1 cellular context compared by ENCODE assay signal in the genomic region with DNA sequence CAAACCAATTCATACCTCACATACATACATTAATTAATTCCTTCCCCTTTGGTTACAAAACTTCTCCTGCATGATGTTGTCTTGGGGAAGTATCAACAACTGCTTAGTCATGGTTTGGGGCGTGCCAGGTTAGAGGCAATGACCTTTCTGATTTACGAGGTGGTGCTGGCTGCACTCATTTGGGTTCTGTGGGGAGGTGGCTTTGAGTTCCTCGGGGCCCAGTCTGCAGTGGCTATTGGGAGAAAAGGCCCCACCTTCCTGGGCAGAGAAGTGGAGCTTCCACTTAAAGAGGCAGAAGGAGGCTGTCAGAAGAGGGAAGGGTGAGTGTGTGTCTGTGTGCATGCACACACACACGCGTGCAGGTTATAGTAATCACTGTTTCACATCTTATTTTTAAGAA.
TF ChIP-seq lines count a peak whose summit lies in the region.

No MANE protein-coding gene starts in this region.

TF ChIP-seq in HEK293, 187 proteins besides CTCF, POLR2A, EP300 and RAD21 (continued from another document and continues in another):
- TF ChIP-seq, protein P1, sequence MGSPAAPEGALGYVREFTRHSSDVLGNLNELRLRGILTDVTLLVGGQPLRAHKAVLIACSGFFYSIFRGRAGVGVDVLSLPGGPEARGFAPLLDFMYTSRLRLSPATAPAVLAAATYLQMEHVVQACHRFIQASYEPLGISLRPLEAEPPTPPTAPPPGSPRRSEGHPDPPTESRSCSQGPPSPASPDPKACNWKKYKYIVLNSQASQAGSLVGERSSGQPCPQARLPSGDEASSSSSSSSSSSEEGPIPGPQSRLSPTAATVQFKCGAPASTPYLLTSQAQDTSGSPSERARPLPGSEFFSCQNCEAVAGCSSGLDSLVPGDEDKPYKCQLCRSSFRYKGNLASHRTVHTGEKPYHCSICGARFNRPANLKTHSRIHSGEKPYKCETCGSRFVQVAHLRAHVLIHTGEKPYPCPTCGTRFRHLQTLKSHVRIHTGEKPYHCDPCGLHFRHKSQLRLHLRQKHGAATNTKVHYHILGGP (tag by site-specific recombination; IDR thresholded peaks at IDR 0.05), result no peak
- TF ChIP-seq ZNF19 (tag by site-specific recombination; IDR thresholded peaks at IDR 0.05; ENCODE audit: low read depth), result no peak
- 0 out of 2 replicates have a peak, but pooled peaks have one; percentile 26 for TF ChIP-seq ZNF76 (tag by site-specific recombination; IDR thresholded peaks at IDR 0.05; ENCODE audit: borderline replicate concordance, low read depth)
- TF ChIP-seq ZNF23 (tag by site-specific recombination; IDR thresholded peaks at IDR 0.05; ENCODE audit: borderline replicate concordance), result no peak
- peak; percentile 61 for TF ChIP-seq SP2 (tag by site-specific recombination; IDR thresholded peaks at IDR 0.05)
- TF ChIP-seq ZNF561 (tag by site-specific recombination; IDR thresholded peaks at IDR 0.05; ENCODE audit: borderline replicate concordance), result no peak
- TF ChIP-seq, protein P2, sequence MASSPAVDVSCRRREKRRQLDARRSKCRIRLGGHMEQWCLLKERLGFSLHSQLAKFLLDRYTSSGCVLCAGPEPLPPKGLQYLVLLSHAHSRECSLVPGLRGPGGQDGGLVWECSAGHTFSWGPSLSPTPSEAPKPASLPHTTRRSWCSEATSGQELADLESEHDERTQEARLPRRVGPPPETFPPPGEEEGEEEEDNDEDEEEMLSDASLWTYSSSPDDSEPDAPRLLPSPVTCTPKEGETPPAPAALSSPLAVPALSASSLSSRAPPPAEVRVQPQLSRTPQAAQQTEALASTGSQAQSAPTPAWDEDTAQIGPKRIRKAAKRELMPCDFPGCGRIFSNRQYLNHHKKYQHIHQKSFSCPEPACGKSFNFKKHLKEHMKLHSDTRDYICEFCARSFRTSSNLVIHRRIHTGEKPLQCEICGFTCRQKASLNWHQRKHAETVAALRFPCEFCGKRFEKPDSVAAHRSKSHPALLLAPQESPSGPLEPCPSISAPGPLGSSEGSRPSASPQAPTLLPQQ (tag by site-specific recombination; IDR thresholded peaks at IDR 0.05), result peak; percentile 56; the same call in 1 of the 2 replicates
- peak; percentile 28; the same call in 1 of the 2 replicates for TF ChIP-seq ZNF335 (tag by site-specific recombination; conservative IDR thresholded peaks at IDR 0.05)
- TF ChIP-seq EGR2 (tag by site-specific recombination; IDR thresholded peaks at IDR 0.05; ENCODE audit: low read depth), result no peak
- no peak for TF ChIP-seq ZNF48 (tag by site-specific recombination; IDR thresholded peaks at IDR 0.05)
- TF ChIP-seq ZNF404 (tag by site-specific recombination; IDR thresholded peaks at IDR 0.05), result no peak
- TF ChIP-seq, protein P3, sequence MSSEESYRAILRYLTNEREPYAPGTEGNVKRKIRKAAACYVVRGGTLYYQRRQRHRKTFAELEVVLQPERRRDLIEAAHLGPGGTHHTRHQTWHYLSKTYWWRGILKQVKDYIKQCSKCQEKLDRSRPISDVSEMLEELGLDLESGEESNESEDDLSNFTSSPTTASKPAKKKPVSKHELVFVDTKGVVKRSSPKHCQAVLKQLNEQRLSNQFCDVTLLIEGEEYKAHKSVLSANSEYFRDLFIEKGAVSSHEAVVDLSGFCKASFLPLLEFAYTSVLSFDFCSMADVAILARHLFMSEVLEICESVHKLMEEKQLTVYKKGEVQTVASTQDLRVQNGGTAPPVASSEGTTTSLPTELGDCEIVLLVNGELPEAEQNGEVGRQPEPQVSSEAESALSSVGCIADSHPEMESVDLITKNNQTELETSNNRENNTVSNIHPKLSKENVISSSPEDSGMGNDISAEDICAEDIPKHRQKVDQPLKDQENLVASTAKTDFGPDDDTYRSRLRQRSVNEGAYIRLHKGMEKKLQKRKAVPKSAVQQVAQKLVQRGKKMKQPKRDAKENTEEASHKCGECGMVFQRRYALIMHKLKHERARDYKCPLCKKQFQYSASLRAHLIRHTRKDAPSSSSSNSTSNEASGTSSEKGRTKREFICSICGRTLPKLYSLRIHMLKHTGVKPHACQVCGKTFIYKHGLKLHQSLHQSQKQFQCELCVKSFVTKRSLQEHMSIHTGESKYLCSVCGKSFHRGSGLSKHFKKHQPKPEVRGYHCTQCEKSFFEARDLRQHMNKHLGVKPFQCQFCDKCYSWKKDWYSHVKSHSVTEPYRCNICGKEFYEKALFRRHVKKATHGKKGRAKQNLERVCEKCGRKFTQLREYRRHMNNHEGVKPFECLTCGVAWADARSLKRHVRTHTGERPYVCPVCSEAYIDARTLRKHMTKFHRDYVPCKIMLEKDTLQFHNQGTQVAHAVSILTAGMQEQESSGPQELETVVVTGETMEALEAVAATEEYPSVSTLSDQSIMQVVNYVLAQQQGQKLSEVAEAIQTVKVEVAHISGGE (tag by site-specific recombination; conservative IDR thresholded peaks at IDR 0.05; ENCODE audit: low read depth), result no peak
- TF ChIP-seq HOXC10 (CRISPR knock-in tag; IDR thresholded peaks at IDR 0.05), result no peak
- TF ChIP-seq ZNF501 (tag by site-specific recombination; IDR thresholded peaks at IDR 0.05), result no peak
- TF ChIP-seq ZFP41 (tag by site-specific recombination; IDR thresholded peaks at IDR 0.05; ENCODE audit: borderline replicate concordance), result no peak
- peak; percentile 59; the same call in 1 of the 2 replicates for TF ChIP-seq WT1 (tag by site-specific recombination; IDR thresholded peaks at IDR 0.05)
- TF ChIP-seq, protein P4, sequence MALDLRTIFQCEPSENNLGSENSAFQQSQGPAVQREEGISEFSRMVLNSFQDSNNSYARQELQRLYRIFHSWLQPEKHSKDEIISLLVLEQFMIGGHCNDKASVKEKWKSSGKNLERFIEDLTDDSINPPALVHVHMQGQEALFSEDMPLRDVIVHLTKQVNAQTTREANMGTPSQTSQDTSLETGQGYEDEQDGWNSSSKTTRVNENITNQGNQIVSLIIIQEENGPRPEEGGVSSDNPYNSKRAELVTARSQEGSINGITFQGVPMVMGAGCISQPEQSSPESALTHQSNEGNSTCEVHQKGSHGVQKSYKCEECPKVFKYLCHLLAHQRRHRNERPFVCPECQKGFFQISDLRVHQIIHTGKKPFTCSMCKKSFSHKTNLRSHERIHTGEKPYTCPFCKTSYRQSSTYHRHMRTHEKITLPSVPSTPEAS (tag by site-specific recombination; IDR thresholded peaks at IDR 0.05), result no peak
- TF ChIP-seq ZNF266 (tag by site-specific recombination; IDR thresholded peaks at IDR 0.05; ENCODE audit: low read depth), result no peak
- TF ChIP-seq, protein P5, sequence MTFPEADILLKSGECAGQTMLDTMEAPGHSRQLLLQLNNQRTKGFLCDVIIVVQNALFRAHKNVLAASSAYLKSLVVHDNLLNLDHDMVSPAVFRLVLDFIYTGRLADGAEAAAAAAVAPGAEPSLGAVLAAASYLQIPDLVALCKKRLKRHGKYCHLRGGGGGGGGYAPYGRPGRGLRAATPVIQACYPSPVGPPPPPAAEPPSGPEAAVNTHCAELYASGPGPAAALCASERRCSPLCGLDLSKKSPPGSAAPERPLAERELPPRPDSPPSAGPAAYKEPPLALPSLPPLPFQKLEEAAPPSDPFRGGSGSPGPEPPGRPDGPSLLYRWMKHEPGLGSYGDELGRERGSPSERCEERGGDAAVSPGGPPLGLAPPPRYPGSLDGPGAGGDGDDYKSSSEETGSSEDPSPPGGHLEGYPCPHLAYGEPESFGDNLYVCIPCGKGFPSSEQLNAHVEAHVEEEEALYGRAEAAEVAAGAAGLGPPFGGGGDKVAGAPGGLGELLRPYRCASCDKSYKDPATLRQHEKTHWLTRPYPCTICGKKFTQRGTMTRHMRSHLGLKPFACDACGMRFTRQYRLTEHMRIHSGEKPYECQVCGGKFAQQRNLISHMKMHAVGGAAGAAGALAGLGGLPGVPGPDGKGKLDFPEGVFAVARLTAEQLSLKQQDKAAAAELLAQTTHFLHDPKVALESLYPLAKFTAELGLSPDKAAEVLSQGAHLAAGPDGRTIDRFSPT (tag by site-specific recombination; IDR thresholded peaks at IDR 0.05), result no peak
- TF ChIP-seq ZNF660 (tag by site-specific recombination; IDR thresholded peaks at IDR 0.05), result no peak
- no peak for TF ChIP-seq TCF7L2 (IDR thresholded peaks at IDR 0.05; ENCODE audit: borderline replicate concordance, low read depth, low read length)
- TF ChIP-seq IKZF3 (tag by site-specific recombination; IDR thresholded peaks at IDR 0.05), result no peak
- TF ChIP-seq KLF1 (tag by site-specific recombination; IDR thresholded peaks at IDR 0.05), result peak; percentile 88
- TF ChIP-seq ZBTB17 (tag by site-specific recombination; IDR thresholded peaks at IDR 0.05), result peak; percentile 36
- TF ChIP-seq ZSCAN16 (tag by site-specific recombination; IDR thresholded peaks at IDR 0.05), result no peak
- peak; percentile 19; the same call in 1 of the 2 replicates for TF ChIP-seq ZNF629 (tag by site-specific recombination; IDR thresholded peaks at IDR 0.05)
- TF ChIP-seq ZNF121 (tag by site-specific recombination; IDR thresholded peaks at IDR 0.05), result no peak
- TF ChIP-seq ZNF274 (IDR thresholded peaks at IDR 0.05; ENCODE audit: low read length), result no peak
- TF ChIP-seq ZNF274 (tag by site-specific recombination; IDR thresholded peaks at IDR 0.05; ENCODE audit: borderline replicate concordance), result no peak
- TF ChIP-seq ZNF394 (tag by site-specific recombination; IDR thresholded peaks at IDR 0.05; ENCODE audit: borderline replicate concordance), result no peak
- TF ChIP-seq ZNF585B (tag by site-specific recombination; IDR thresholded peaks at IDR 0.05), result no peak
- no peak for TF ChIP-seq ZNF785 (tag by site-specific recombination; IDR thresholded peaks at IDR 0.05)
- TF ChIP-seq ZNF223 (tag by site-specific recombination; IDR thresholded peaks at IDR 0.05), result 0 out of 2 replicates have a peak, but pooled peaks have one; percentile 55
- peak; percentile 24; the same call in 1 of the 2 replicates for TF ChIP-seq ZNF341 (tag by site-specific recombination; IDR thresholded peaks at IDR 0.05; ENCODE audit: low read depth)
- no peak for TF ChIP-seq BCL11B (tag by site-specific recombination; IDR thresholded peaks at IDR 0.05; ENCODE audit: low read depth)
- no peak for TF ChIP-seq SCRT1 (tag by site-specific recombination; IDR thresholded peaks at IDR 0.05; ENCODE audit: borderline replicate concordance)
- TF ChIP-seq, protein P6, sequence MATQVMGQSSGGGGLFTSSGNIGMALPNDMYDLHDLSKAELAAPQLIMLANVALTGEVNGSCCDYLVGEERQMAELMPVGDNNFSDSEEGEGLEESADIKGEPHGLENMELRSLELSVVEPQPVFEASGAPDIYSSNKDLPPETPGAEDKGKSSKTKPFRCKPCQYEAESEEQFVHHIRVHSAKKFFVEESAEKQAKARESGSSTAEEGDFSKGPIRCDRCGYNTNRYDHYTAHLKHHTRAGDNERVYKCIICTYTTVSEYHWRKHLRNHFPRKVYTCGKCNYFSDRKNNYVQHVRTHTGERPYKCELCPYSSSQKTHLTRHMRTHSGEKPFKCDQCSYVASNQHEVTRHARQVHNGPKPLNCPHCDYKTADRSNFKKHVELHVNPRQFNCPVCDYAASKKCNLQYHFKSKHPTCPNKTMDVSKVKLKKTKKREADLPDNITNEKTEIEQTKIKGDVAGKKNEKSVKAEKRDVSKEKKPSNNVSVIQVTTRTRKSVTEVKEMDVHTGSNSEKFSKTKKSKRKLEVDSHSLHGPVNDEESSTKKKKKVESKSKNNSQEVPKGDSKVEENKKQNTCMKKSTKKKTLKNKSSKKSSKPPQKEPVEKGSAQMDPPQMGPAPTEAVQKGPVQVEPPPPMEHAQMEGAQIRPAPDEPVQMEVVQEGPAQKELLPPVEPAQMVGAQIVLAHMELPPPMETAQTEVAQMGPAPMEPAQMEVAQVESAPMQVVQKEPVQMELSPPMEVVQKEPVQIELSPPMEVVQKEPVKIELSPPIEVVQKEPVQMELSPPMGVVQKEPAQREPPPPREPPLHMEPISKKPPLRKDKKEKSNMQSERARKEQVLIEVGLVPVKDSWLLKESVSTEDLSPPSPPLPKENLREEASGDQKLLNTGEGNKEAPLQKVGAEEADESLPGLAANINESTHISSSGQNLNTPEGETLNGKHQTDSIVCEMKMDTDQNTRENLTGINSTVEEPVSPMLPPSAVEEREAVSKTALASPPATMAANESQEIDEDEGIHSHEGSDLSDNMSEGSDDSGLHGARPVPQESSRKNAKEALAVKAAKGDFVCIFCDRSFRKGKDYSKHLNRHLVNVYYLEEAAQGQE (tag by site-specific recombination; IDR thresholded peaks at IDR 0.05), result no peak
- no peak for TF ChIP-seq ZNF132 (tag by site-specific recombination; IDR thresholded peaks at IDR 0.05; ENCODE audit: borderline replicate concordance)
- no peak for TF ChIP-seq GFI1B (tag by site-specific recombination; IDR thresholded peaks at IDR 0.05)
- TF ChIP-seq RBAK (tag by site-specific recombination; IDR thresholded peaks at IDR 0.05), result no peak
- TF ChIP-seq, protein P7, sequence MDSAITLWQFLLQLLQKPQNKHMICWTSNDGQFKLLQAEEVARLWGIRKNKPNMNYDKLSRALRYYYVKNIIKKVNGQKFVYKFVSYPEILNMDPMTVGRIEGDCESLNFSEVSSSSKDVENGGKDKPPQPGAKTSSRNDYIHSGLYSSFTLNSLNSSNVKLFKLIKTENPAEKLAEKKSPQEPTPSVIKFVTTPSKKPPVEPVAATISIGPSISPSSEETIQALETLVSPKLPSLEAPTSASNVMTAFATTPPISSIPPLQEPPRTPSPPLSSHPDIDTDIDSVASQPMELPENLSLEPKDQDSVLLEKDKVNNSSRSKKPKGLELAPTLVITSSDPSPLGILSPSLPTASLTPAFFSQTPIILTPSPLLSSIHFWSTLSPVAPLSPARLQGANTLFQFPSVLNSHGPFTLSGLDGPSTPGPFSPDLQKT (IDR thresholded peaks at IDR 0.05; ENCODE audit: borderline replicate concordance, low read depth, low read length), result no peak
- no peak for TF ChIP-seq ZNF324 (tag by site-specific recombination; IDR thresholded peaks at IDR 0.05)
- TF ChIP-seq ZNF610 (tag by site-specific recombination; IDR thresholded peaks at IDR 0.05; ENCODE audit: borderline replicate concordance), result no peak
- TF ChIP-seq KLF8 (tag by site-specific recombination; IDR thresholded peaks at IDR 0.05), result no peak
- TF ChIP-seq ZNF473 (tag by site-specific recombination; IDR thresholded peaks at IDR 0.05), result no peak
- no peak for TF ChIP-seq YY1 (tag by site-specific recombination; IDR thresholded peaks at IDR 0.05)
- TF ChIP-seq ZNF571 (tag by site-specific recombination; IDR thresholded peaks at IDR 0.05), result no peak
- TF ChIP-seq ZNF133 (tag by site-specific recombination; IDR thresholded peaks at IDR 0.05), result no peak
- TF ChIP-seq, protein P8, sequence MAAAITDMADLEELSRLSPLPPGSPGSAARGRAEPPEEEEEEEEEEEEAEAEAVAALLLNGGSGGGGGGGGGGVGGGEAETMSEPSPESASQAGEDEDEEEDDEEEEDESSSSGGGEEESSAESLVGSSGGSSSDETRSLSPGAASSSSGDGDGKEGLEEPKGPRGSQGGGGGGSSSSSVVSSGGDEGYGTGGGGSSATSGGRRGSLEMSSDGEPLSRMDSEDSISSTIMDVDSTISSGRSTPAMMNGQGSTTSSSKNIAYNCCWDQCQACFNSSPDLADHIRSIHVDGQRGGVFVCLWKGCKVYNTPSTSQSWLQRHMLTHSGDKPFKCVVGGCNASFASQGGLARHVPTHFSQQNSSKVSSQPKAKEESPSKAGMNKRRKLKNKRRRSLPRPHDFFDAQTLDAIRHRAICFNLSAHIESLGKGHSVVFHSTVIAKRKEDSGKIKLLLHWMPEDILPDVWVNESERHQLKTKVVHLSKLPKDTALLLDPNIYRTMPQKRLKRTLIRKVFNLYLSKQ (tag by site-specific recombination; IDR thresholded peaks at IDR 0.05; ENCODE audit: borderline replicate concordance), result no peak
- TF ChIP-seq ZBTB21 (tag by site-specific recombination; IDR thresholded peaks at IDR 0.05), result no peak
- TF ChIP-seq ZSCAN30 (tag by site-specific recombination; IDR thresholded peaks at IDR 0.05), result no peak
